In the genomic region with DNA sequence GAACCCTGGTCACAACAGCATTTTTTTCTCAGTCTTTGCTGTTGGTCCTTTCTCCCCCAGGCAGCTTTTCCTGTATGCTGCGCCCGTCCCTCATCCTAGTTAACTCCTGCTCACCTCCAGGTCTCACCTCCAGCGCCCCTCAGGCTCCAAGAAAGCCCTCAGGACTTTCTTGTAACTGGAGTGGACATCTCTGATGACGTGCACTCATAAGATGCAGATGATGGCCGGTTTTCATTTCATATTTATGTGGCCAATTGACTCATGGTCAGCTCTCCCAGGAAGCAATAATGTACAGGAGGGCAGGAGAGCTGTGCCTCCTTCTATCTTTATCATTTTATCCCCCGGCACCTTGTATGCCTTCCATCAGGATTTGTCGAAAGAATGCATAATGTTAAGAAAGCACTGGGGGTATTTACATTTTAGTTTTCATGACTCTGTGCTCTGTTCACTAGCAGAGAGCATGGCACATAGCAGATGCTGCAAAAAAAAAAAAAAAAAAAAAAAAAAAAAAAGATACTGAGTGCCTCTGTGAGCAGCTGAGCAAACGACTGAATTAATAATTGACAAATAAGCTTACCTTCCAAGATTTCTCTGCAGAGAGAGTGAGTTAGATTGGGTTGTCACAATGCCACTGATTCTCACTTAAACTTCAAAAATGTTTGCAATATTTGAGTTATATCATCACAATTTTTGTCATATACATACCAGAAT, we compare ENCODE assay signal across 19 cellular contexts.
DNase-seq lines count a peak whose midpoint lies in the region; ATAC-seq and TF ChIP-seq lines count a peak whose summit lies in the region.
"Had no signal": no experiment of that assay in that cellular context is flagged by ENCODE, and none has a peak within 500 bp of the region (broad histone marks: within the 10 kb centered on the region; RNA-seq: fewer than 3 reads in every experiment).

No MANE protein-coding gene starts in this region.

- TF ChIP-seq CTCF in kidney epithelial cell (IDR thresholded peaks at IDR 0.05; ENCODE audit: insufficient read depth, low read length, poor library complexity, severe bottlenecking) = no peak

- H3K27ac Mint-ChIP-seq in stimulated activated memory B cell treated with anti-CD40 and anti-IgM and Interleukin-4, amounts not matched to agents 10 μg/mL and 1 μg/mL and 100 μg/mL, for 72 hours = peak overlapping the region; percentile 25
- H3K27ac Mint-ChIP-seq: B cell; CD8-positive, alpha-beta memory T cell had no signal

- no peaks in the 10 kb centered on the region for H3K9me3 Mint-ChIP-seq in stimulated activated memory B cell treated with anti-CD40 and anti-IgM and Interleukin-4, amounts not matched to agents 10 μg/mL and 1 μg/mL and 100 μg/mL, for 72 hours
- H3K9me3 Mint-ChIP-seq: CD8-positive, alpha-beta memory T cell had no signal

- peaks cover 11% of the 10 kb centered on the region for H3K27me3 Mint-ChIP-seq in stimulated activated memory B cell treated with anti-CD40 and anti-IgM and Interleukin-4, amounts not matched to agents 10 μg/mL and 1 μg/mL and 100 μg/mL, for 72 hours

- no peak overlapping the region for H3K4me3 Mint-ChIP-seq in stimulated activated memory B cell treated with anti-CD40 and anti-IgM and Interleukin-4, amounts not matched to agents 10 μg/mL and 1 μg/mL and 100 μg/mL, for 72 hours
- H3K4me3 Mint-ChIP-seq: B cell; CD8-positive, alpha-beta memory T cell had no signal

- no peak for ATAC-seq in stimulated activated memory B cell treated with anti-CD40 and anti-IgM and Interleukin-4, amounts not matched to agents 10 μg/mL and 1 μg/mL and 100 μg/mL, for 72 hours
- ATAC-seq in GM18868 (IDR thresholded peaks at IDR 0.05; ENCODE audit: unreplicated experiment) = no peak

- H3K27me3 ChIP-seq in kidney epithelial cell (ENCODE audit: control insufficient read depth, insufficient read depth, low read length) = no peaks in the 10 kb centered on the region

- H3K4me1 Mint-ChIP-seq in stimulated activated memory B cell treated with anti-CD40 and anti-IgM and Interleukin-4, amounts not matched to agents 10 μg/mL and 1 μg/mL and 100 μg/mL, for 72 hours = no peaks in the 10 kb centered on the region
- H3K4me1 Mint-ChIP-seq: B cell; CD8-positive, alpha-beta memory T cell had no signal

- DNase-seq in Caki2 (ENCODE audit: low read depth) (peak; percentile 61), NCI-H1694 (lab: John Stamatoyannopoulos, UW) (peak; percentile 25), kidney epithelial cell (ENCODE audit: low read depth) (peak; percentile 31), nucleus accumbens (lab: John Stamatoyannopoulos, UW) (no peak)
- no peak for DNase-seq in stimulated activated CD4-positive, alpha-beta T cell treated with anti-CD3 and anti-CD28 coated beads, Interleukin-4, amount 100 ng/mL, for 24 hours
- DNase-seq: Calu3; CD8-positive, alpha-beta memory T cell; Karpas-422; NCI-H1105 treated with DMSO at 0.1 percent for 48 hours; NCI-H2081 treated with DMSO at 0.1 percent for 48 hours; NCI-H446; NCI-H524 treated with DMSO at 0.1 percent for 48 hours; NCI-H82; Right ventricle myocardium superior; RPMI8226 had no signal

- in situ Hi-C loops in Caki2 (cut with HindIII; ENCODE audit: low pct_unique_long_range_greater_than_20kb, low sequenced_read_pairs) = no loop called here

- H3K4me3 ChIP-seq in kidney epithelial cell (ENCODE audit: low read depth, low read length) = no peak overlapping the region
- H3K4me3 ChIP-seq: SJSA1 had no signal

- H3K36me3 ChIP-seq in kidney epithelial cell (ENCODE audit: control insufficient read depth, insufficient read depth, low read length) = no peaks in the 10 kb centered on the region
- H3K36me3 ChIP-seq: SJSA1 had no signal

- no peaks in the 10 kb centered on the region for H3K36me3 Mint-ChIP-seq in stimulated activated memory B cell treated with anti-CD40 and anti-IgM and Interleukin-4, amounts not matched to agents 10 μg/mL and 1 μg/mL and 100 μg/mL, for 72 hours
- H3K36me3 Mint-ChIP-seq: CD8-positive, alpha-beta memory T cell had no signal

Comparison
In these comparisons a context has a peak if more than half of its experiments do, and no peak if none do; other contexts are left out.
1. DNase-seq: peak in Caki2 (single experiment), NCI-H1694 (single experiment) and kidney epithelial cell (single experiment); none in stimulated activated CD4-positive, alpha-beta T cell treated with anti-CD3 and anti-CD28 coated beads, Interleukin-4, amount 100 ng/mL, for 24 hours (single experiment) and nucleus accumbens (0 of 56).